1 cellular context compared by ENCODE assay signal in the genomic region with DNA sequence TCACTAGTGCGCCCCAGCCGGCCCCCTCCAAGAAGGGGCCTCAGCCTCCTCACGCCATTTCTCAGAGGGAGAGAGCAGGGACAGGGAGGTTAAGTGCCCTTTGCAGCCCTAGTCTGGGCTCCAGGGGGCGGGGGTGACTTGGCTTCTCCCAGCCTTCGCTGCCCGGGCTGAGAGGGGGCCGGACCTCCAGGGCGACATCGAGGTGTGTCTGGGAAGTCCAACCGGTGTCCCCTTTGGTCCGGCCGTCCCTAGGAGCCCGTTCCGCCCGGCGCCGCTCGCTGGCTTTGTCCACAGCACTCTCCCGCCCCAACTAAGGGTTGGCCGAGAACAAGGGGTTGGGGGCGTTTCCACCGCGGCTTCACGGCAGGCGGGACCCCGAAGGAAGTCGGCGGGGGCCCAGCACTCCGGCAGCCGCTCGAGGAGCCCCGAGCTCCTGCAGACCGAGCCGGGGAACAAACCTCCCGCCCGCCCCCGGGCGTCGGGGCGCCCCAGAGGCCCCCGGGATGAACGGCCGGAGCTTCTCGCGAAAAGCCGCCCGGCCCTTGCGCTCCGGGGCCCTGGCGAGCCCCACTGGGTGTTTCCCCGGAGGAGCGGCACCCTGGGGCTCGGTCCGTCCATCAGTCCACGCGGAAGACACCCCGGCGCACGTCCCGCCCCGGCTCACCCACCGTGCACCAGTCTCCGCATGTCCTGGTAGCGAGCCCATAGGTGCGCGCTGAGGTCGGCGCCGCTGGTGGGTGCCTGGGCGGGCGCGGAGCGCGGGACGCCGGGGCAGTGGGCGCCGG.
A peak's percentile ranks its signal among the peaks of the same experiment; 100 is the strongest.
TF ChIP-seq lines count a peak whose summit lies in the region.

No MANE protein-coding gene starts in this region.

TF ChIP-seq in HepG2, 621 proteins besides CTCF, POLR2A, EP300 and RAD21 (continued from another document and continues in another):
- TF ChIP-seq, protein P1, sequence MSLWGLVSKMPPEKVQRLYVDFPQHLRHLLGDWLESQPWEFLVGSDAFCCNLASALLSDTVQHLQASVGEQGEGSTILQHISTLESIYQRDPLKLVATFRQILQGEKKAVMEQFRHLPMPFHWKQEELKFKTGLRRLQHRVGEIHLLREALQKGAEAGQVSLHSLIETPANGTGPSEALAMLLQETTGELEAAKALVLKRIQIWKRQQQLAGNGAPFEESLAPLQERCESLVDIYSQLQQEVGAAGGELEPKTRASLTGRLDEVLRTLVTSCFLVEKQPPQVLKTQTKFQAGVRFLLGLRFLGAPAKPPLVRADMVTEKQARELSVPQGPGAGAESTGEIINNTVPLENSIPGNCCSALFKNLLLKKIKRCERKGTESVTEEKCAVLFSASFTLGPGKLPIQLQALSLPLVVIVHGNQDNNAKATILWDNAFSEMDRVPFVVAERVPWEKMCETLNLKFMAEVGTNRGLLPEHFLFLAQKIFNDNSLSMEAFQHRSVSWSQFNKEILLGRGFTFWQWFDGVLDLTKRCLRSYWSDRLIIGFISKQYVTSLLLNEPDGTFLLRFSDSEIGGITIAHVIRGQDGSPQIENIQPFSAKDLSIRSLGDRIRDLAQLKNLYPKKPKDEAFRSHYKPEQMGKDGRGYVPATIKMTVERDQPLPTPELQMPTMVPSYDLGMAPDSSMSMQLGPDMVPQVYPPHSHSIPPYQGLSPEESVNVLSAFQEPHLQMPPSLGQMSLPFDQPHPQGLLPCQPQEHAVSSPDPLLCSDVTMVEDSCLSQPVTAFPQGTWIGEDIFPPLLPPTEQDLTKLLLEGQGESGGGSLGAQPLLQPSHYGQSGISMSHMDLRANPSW (CRISPR knock-in tag; IDR thresholded peaks at IDR 0.05; ENCODE audit: borderline replicate concordance): no peak
- TF ChIP-seq, protein P2, sequence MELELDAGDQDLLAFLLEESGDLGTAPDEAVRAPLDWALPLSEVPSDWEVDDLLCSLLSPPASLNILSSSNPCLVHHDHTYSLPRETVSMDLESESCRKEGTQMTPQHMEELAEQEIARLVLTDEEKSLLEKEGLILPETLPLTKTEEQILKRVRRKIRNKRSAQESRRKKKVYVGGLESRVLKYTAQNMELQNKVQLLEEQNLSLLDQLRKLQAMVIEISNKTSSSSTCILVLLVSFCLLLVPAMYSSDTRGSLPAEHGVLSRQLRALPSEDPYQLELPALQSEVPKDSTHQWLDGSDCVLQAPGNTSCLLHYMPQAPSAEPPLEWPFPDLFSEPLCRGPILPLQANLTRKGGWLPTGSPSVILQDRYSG (CRISPR knock-in tag; IDR thresholded peaks at IDR 0.05): no peak
- TF ChIP-seq ZKSCAN1 (IDR thresholded peaks at IDR 0.05; ENCODE audit: low read length) (no peak), ZFX (CRISPR knock-in tag; IDR thresholded peaks at IDR 0.05; ENCODE audit: low read depth) (peak; percentile 20), MATR3 (CRISPR knock-in tag; IDR thresholded peaks at IDR 0.05) (no peak), ZNF501 (CRISPR knock-in tag; IDR thresholded peaks at IDR 0.05) (no peak; the same call in 1 of the 2 replicates), HNRNPUL1 (IDR thresholded peaks at IDR 0.05; ENCODE audit: low read depth, low read length) (no peak), YEATS4 (CRISPR knock-in tag; IDR thresholded peaks at IDR 0.05; ENCODE audit: borderline replicate concordance) (no peak; the same call in 1 of the 2 replicates), GABPB1 (CRISPR knock-in tag; IDR thresholded peaks at IDR 0.05) (peak; percentile 65), ZBTB34 (CRISPR knock-in tag; IDR thresholded peaks at IDR 0.05) (no peak), TMF1 (CRISPR knock-in tag; IDR thresholded peaks at IDR 0.05; ENCODE audit: low read depth) (0 out of 2 replicates have a peak, but pooled peaks have one; percentile 8), ZNF75D (CRISPR knock-in tag; IDR thresholded peaks at IDR 0.05; ENCODE audit: borderline replicate concordance) (no peak), ZKSCAN8 (CRISPR knock-in tag; IDR thresholded peaks at IDR 0.05; ENCODE audit: borderline replicate concordance) (no peak), SSRP1 (CRISPR knock-in tag; IDR thresholded peaks at IDR 0.05) (no peak), ZNF460 (CRISPR knock-in tag; IDR thresholded peaks at IDR 0.05; ENCODE audit: borderline replicate concordance) (no peak), ZNF737 (CRISPR knock-in tag; IDR thresholded peaks at IDR 0.05; ENCODE audit: borderline replicate concordance) (no peak), TOE1 (CRISPR knock-in tag; IDR thresholded peaks at IDR 0.05) (no peak), TSC22D2 (CRISPR knock-in tag; IDR thresholded peaks at IDR 0.05; ENCODE audit: borderline replicate concordance) (no peak), RFXAP (CRISPR knock-in tag; IDR thresholded peaks at IDR 0.05; ENCODE audit: borderline replicate concordance) (no peak), CCAR2 (optimal IDR thresholded peaks at IDR 0.05; ENCODE audit: low read depth, low read length) (no peak), ZNF44 (CRISPR knock-in tag; IDR thresholded peaks at IDR 0.05) (no peak), ZNF264 (CRISPR knock-in tag; IDR thresholded peaks at IDR 0.05) (no peak), ZNF788 (CRISPR knock-in tag; IDR thresholded peaks at IDR 0.05; ENCODE audit: borderline replicate concordance) (peak; percentile 26; the same call in 1 of the 2 replicates), ZNF382 (CRISPR knock-in tag; IDR thresholded peaks at IDR 0.05; ENCODE audit: borderline replicate concordance) (no peak), TCF12 (IDR thresholded peaks at IDR 0.05) (no peak), TCF12 (CRISPR knock-in tag; IDR thresholded peaks at IDR 0.05) (no peak), CEBPB (IDR thresholded peaks at IDR 0.05; ENCODE audit: borderline replicate concordance, low read depth, low read length) (no peak), ZNF510 (CRISPR knock-in tag; IDR thresholded peaks at IDR 0.05; ENCODE audit: low read depth) (no peak), HBP1 (CRISPR knock-in tag; IDR thresholded peaks at IDR 0.05; ENCODE audit: low read depth) (no peak), THAP11 (CRISPR knock-in tag; IDR thresholded peaks at IDR 0.05) (peak; percentile 35; the same call in 1 of the 2 replicates), ADNP (CRISPR knock-in tag; IDR thresholded peaks at IDR 0.05) (no peak), MTF2 (CRISPR knock-in tag; IDR thresholded peaks at IDR 0.05; ENCODE audit: borderline replicate concordance) (no peak), NR2C2 (CRISPR knock-in tag; IDR thresholded peaks at IDR 0.05; ENCODE audit: borderline replicate concordance) (no peak), ZNF713 (CRISPR knock-in tag; IDR thresholded peaks at IDR 0.05) (no peak), PLSCR1 (CRISPR knock-in tag; IDR thresholded peaks at IDR 0.05; ENCODE audit: borderline replicate concordance) (no peak), ZNF746 (CRISPR knock-in tag; IDR thresholded peaks at IDR 0.05) (no peak)
- TF ChIP-seq, protein P3, sequence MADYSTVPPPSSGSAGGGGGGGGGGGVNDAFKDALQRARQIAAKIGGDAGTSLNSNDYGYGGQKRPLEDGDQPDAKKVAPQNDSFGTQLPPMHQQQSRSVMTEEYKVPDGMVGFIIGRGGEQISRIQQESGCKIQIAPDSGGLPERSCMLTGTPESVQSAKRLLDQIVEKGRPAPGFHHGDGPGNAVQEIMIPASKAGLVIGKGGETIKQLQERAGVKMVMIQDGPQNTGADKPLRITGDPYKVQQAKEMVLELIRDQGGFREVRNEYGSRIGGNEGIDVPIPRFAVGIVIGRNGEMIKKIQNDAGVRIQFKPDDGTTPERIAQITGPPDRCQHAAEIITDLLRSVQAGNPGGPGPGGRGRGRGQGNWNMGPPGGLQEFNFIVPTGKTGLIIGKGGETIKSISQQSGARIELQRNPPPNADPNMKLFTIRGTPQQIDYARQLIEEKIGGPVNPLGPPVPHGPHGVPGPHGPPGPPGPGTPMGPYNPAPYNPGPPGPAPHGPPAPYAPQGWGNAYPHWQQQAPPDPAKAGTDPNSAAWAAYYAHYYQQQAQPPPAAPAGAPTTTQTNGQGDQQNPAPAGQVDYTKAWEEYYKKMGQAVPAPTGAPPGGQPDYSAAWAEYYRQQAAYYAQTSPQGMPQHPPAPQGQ (CRISPR knock-in tag; IDR thresholded peaks at IDR 0.05; ENCODE audit: borderline replicate concordance): no peak
- TF ChIP-seq, protein P4, sequence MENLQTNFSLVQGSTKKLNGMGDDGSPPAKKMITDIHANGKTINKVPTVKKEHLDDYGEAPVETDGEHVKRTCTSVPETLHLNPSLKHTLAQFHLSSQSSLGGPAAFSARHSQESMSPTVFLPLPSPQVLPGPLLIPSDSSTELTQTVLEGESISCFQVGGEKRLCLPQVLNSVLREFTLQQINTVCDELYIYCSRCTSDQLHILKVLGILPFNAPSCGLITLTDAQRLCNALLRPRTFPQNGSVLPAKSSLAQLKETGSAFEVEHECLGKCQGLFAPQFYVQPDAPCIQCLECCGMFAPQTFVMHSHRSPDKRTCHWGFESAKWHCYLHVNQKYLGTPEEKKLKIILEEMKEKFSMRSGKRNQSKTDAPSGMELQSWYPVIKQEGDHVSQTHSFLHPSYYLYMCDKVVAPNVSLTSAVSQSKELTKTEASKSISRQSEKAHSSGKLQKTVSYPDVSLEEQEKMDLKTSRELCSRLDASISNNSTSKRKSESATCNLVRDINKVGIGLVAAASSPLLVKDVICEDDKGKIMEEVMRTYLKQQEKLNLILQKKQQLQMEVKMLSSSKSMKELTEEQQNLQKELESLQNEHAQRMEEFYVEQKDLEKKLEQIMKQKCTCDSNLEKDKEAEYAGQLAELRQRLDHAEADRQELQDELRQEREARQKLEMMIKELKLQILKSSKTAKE (CRISPR knock-in tag; IDR thresholded peaks at IDR 0.05; ENCODE audit: borderline replicate concordance): no peak
- TF ChIP-seq, protein P5, sequence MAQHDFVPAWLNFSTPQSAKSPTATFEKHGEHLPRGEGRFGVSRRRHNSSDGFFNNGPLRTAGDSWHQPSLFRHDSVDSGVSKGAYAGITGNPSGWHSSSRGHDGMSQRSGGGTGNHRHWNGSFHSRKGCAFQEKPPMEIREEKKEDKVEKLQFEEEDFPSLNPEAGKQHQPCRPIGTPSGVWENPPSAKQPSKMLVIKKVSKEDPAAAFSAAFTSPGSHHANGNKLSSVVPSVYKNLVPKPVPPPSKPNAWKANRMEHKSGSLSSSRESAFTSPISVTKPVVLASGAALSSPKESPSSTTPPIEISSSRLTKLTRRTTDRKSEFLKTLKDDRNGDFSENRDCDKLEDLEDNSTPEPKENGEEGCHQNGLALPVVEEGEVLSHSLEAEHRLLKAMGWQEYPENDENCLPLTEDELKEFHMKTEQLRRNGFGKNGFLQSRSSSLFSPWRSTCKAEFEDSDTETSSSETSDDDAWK (CRISPR knock-in tag; IDR thresholded peaks at IDR 0.05): no peak
- TF ChIP-seq, protein P6, sequence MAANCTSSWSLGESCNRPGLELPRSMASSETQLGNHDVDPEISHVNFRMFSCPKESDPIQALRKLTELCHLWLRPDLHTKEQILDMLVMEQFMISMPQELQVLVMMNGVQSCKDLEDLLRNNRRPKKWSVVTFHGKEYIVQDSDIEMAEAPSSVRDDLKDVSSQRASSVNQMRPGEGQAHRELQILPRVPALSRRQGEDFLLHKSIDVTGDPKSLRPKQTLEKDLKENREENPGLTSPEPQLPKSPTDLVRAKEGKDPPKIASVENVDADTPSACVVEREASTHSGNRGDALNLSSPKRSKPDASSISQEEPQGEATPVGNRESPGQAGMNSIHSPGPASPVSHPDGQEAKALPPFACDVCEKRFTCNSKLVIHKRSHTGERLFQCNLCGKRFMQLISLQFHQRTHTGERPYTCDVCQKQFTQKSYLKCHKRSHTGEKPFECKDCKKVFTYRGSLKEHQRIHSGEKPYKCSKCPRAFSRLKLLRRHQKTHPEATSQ (CRISPR knock-in tag; IDR thresholded peaks at IDR 0.05; ENCODE audit: borderline replicate concordance): no peak
- TF ChIP-seq, protein P7, sequence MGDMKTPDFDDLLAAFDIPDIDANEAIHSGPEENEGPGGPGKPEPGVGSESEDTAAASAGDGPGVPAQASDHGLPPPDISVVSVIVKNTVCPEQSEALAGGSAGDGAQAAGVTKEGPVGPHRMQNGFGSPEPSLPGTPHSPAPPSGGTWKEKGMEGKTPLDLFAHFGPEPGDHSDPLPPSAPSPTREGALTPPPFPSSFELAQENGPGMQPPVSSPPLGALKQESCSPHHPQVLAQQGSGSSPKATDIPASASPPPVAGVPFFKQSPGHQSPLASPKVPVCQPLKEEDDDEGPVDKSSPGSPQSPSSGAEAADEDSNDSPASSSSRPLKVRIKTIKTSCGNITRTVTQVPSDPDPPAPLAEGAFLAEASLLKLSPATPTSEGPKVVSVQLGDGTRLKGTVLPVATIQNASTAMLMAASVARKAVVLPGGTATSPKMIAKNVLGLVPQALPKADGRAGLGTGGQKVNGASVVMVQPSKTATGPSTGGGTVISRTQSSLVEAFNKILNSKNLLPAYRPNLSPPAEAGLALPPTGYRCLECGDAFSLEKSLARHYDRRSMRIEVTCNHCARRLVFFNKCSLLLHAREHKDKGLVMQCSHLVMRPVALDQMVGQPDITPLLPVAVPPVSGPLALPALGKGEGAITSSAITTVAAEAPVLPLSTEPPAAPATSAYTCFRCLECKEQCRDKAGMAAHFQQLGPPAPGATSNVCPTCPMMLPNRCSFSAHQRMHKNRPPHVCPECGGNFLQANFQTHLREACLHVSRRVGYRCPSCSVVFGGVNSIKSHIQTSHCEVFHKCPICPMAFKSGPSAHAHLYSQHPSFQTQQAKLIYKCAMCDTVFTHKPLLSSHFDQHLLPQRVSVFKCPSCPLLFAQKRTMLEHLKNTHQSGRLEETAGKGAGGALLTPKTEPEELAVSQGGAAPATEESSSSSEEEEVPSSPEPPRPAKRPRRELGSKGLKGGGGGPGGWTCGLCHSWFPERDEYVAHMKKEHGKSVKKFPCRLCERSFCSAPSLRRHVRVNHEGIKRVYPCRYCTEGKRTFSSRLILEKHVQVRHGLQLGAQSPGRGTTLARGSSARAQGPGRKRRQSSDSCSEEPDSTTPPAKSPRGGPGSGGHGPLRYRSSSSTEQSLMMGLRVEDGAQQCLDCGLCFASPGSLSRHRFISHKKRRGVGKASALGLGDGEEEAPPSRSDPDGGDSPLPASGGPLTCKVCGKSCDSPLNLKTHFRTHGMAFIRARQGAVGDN (CRISPR knock-in tag; IDR thresholded peaks at IDR 0.05): peak; percentile 79
